In genomic region chrX:71536285-71536684, GRCh38 we compare ENCODE assay signal across 8 cellular contexts. TPM values are rescaled to one million over a fixed set of nuclear protein-coding genes. Genes with fewer than 3 reads are reported as not detected.
DNase-seq lines count a peak whose midpoint lies in the region; ATAC-seq lines count a peak whose summit lies in the region.

No MANE protein-coding gene starts in this region.

- peaks cover 53% of the 10 kb centered on the region for H3K4me1 ChIP-seq in mononuclear cell (ENCODE audit: insufficient read depth, low read length)

- no peaks in the 10 kb centered on the region for H3K27me3 Mint-ChIP-seq in stimulated activated naive CD8-positive, alpha-beta T cell treated with anti-CD3 and anti-CD28 coated beads, Interleukin-15, Interleukin-2, amounts not matched to agents 100 ng/mL and 50 ng/mL, for 24 hours
- H3K27me3 Mint-ChIP-seq in activated naive CD8-positive, alpha-beta T cell treated with anti-CD3 and anti-CD28 coated beads for 36 hours = no peaks in the 10 kb centered on the region

- H3K36me3 Mint-ChIP-seq in stimulated activated naive CD8-positive, alpha-beta T cell treated with anti-CD3 and anti-CD28 coated beads, Interleukin-15, Interleukin-2, amounts not matched to agents 100 ng/mL and 50 ng/mL, for 24 hours (ENCODE audit: low read depth) = peaks cover 64% of the 10 kb centered on the region
- peaks cover 68% of the 10 kb centered on the region for H3K36me3 Mint-ChIP-seq in activated naive CD8-positive, alpha-beta T cell treated with anti-CD3 and anti-CD28 coated beads for 36 hours

- H3K4me1 Mint-ChIP-seq in stimulated activated naive CD8-positive, alpha-beta T cell treated with anti-CD3 and anti-CD28 coated beads, Interleukin-15, Interleukin-2, amounts not matched to agents 100 ng/mL and 50 ng/mL, for 24 hours (ENCODE audit: low read depth) = peaks cover 32% of the 10 kb centered on the region
- H3K4me1 Mint-ChIP-seq in activated naive CD8-positive, alpha-beta T cell treated with anti-CD3 and anti-CD28 coated beads for 36 hours = peaks cover 23% of the 10 kb centered on the region

- H3K4me3 Mint-ChIP-seq in stimulated activated naive CD8-positive, alpha-beta T cell treated with anti-CD3 and anti-CD28 coated beads, Interleukin-15, Interleukin-2, amounts not matched to agents 100 ng/mL and 50 ng/mL, for 24 hours = peak overlapping the region; percentile 97
- peak overlapping the region; percentile 75 for H3K4me3 Mint-ChIP-seq in activated naive CD8-positive, alpha-beta T cell treated with anti-CD3 and anti-CD28 coated beads for 36 hours

- ATAC-seq in stimulated activated naive CD8-positive, alpha-beta T cell treated with anti-CD3 and anti-CD28 coated beads, Interleukin-15, Interleukin-2, amounts not matched to agents 100 U/mL and 50 U/mL, for 24 hours = no peak
- ATAC-seq in GM18502 (IDR thresholded peaks at IDR 0.05; ENCODE audit: poor library complexity, unreplicated experiment) (no peak), GM18498 (IDR thresholded peaks at IDR 0.05; ENCODE audit: unreplicated experiment) (no peak), HG02759 (IDR thresholded peaks at IDR 0.05; ENCODE audit: unreplicated experiment) (no peak), GM21381 (IDR thresholded peaks at IDR 0.05; ENCODE audit: unreplicated experiment) (no peak)

- H3K9me3 ChIP-seq in mononuclear cell (ENCODE audit: low read depth, low read length) = no peaks in the 10 kb centered on the region

- H3K27me3 ChIP-seq in mononuclear cell (ENCODE audit: insufficient read depth, low read length) = no peaks in the 10 kb centered on the region

- peak overlapping the region; percentile 22 for H3K4me3 ChIP-seq in mononuclear cell (ENCODE audit: low read length)

- H3K9me3 Mint-ChIP-seq in stimulated activated naive CD8-positive, alpha-beta T cell treated with anti-CD3 and anti-CD28 coated beads, Interleukin-15, Interleukin-2, amounts not matched to agents 100 ng/mL and 50 ng/mL, for 24 hours = no peaks in the 10 kb centered on the region
- H3K9me3 Mint-ChIP-seq in activated naive CD8-positive, alpha-beta T cell treated with anti-CD3 and anti-CD28 coated beads for 36 hours = no peaks in the 10 kb centered on the region

- no peak for DNase-seq in stimulated activated naive CD8-positive, alpha-beta T cell treated with anti-CD3 and anti-CD28 coated beads, Interleukin-15, Interleukin-2, amounts not matched to agents 100 U/mL and 50 U/mL, for 24 hours
- no peak for DNase-seq in activated naive CD8-positive, alpha-beta T cell treated with anti-CD3 and anti-CD28 coated beads for 36 hours

- H3K27ac Mint-ChIP-seq in stimulated activated naive CD8-positive, alpha-beta T cell treated with anti-CD3 and anti-CD28 coated beads, Interleukin-15, Interleukin-2, amounts not matched to agents 100 ng/mL and 50 ng/mL, for 24 hours = peak overlapping the region; percentile 96
- peak overlapping the region; percentile 94 for H3K27ac Mint-ChIP-seq in activated naive CD8-positive, alpha-beta T cell treated with anti-CD3 and anti-CD28 coated beads for 36 hours

RNA-seq across cellular contexts. Expression of gene OGT, which starts 3.4 kb away (rescaled TPM):
- 100 to 1,000 TPM; 233 to 244 TPM for total RNA-seq in activated naive CD8-positive, alpha-beta T cell treated with anti-CD3 and anti-CD28 coated beads for 36 hours
- total RNA-seq in mononuclear cell = 323 TPM

RNA-seq across cellular contexts. Expression of gene GCNA, which starts 42.0 kb away (rescaled TPM):
- 1 to 10 TPM; 1.6 to 3.1 TPM for total RNA-seq in activated naive CD8-positive, alpha-beta T cell treated with anti-CD3 and anti-CD28 coated beads for 36 hours
- total RNA-seq in mononuclear cell = 1.5 TPM
